Comparison of ENCODE assay signal across 8 cellular contexts in genomic region chr5:140647042-140647341, GRCh38. TPM values are rescaled to one million over a fixed set of nuclear protein-coding genes. Genes with fewer than 3 reads are reported as not detected.
A peak's percentile ranks its signal among the peaks of the same experiment; 100 is the strongest.
DNase-seq lines count a peak whose midpoint lies in the region; ATAC-seq and TF ChIP-seq lines count a peak whose summit lies in the region.

No MANE protein-coding gene starts in this region.

- no peaks in the 10 kb centered on the region for H3K9me3 ChIP-seq in CD8-positive, alpha-beta memory T cell (ENCODE audit: low read length)
- H3K9me3 ChIP-seq in Karpas-422 (ENCODE audit: low read length), result no peaks in the 10 kb centered on the region

- H3K4me2 ChIP-seq in Karpas-422 (ENCODE audit: low read depth, low read length, poor library complexity, severe bottlenecking), result peak overlapping the region; percentile 83

- no peaks in the 10 kb centered on the region for H3K27me3 ChIP-seq in CD8-positive, alpha-beta memory T cell (ENCODE audit: insufficient read depth, low read length, poor library complexity, severe bottlenecking)
- H3K27me3 ChIP-seq in Karpas-422 (ENCODE audit: low read length) (no peaks in the 10 kb centered on the region), dorsolateral prefrontal cortex (no peaks in the 10 kb centered on the region)

- H3K36me3 ChIP-seq in CD8-positive, alpha-beta memory T cell (ENCODE audit: insufficient read depth, low read length), result peaks cover 30% of the 10 kb centered on the region
- H3K36me3 ChIP-seq in Karpas-422 (ENCODE audit: insufficient read depth, low read length), result peaks cover 20% of the 10 kb centered on the region; the same call in 1 of the 2 replicates

- POLR2A ChIA-PET in CD8-positive, alpha-beta memory T cell (lab: Charles Lee), result interaction anchor here (1.1 to 2.7 kb wide), 9 partner anchors 12 to 245 kb away, joined by 3 to 16 read pairs (median 9); partner anchors contain the start of genes ANKHD1, APBB3, CD14 and HARS1

- intact Hi-C loops in dorsolateral prefrontal cortex (cut with DNase I), result loop anchor here (1.0 to 10.0 kb wide), 5 partner anchors 17 to 246 kb away; partner anchors contain the start of genes ANKHD1 (in 2 of the 2), HARS1 (in 2 of the 2), HARS2 (in 2 of the 2) and WDR55 (in 1 of the 2)

- H3K27me3 Mint-ChIP-seq in CD8-positive, alpha-beta memory T cell, result peaks cover 0 to 2% of the 10 kb centered on the region in 2 donors
- H3K27me3 Mint-ChIP-seq in nephron (ENCODE audit: low read depth), result no peaks in the 10 kb centered on the region

- no peak for DNase-seq in CD8-positive, alpha-beta memory T cell
- no peak for DNase-seq in Karpas-422
- no peak for DNase-seq in dorsolateral prefrontal cortex
- DNase-seq in stimulated activated CD4-positive, alpha-beta T cell treated with anti-CD3 and anti-CD28 coated beads, Interleukin-4, amount 100 ng/mL, for 1 hour, result no peak
- DNase-seq in NOMO-1 treated with dmso at 0.1 percent for 144 hours (lab: John Stamatoyannopoulos, UW; ENCODE audit: unreplicated experiment), result no peak
- no peak for DNase-seq in OCI-M1 (lab: John Stamatoyannopoulos, UW)

- no peaks in the 10 kb centered on the region; the same call in 1 of the 2 replicates for H4K20me1 ChIP-seq in Karpas-422 (ENCODE audit: insufficient read depth, low read depth, low read length)

- peak overlapping the region; percentile 92 for H3K4me3 ChIP-seq in CD8-positive, alpha-beta memory T cell (ENCODE audit: low read length)
- H3K4me3 ChIP-seq in Karpas-422 (ENCODE audit: low read length), result peak overlapping the region; percentile 95
- H3K4me3 ChIP-seq in dorsolateral prefrontal cortex, result peak overlapping the region; percentile 76 to 100 (median 93)

- no peak for ATAC-seq in GM21390 (IDR thresholded peaks at IDR 0.05; ENCODE audit: unreplicated experiment)

- no peaks in the 10 kb centered on the region for H3K9me3 Mint-ChIP-seq in CD8-positive, alpha-beta memory T cell
- H3K9me3 Mint-ChIP-seq in nephron, result no peaks in the 10 kb centered on the region

- peak overlapping the region; percentile 78; the same call in 1 of the 2 replicates for H2AFZ ChIP-seq in Karpas-422 (ENCODE audit: low read length)

- peak overlapping the region; percentile 94 to 100 (median 100) for H3K27ac Mint-ChIP-seq in CD8-positive, alpha-beta memory T cell
- H3K27ac Mint-ChIP-seq in nephron, result peak overlapping the region; percentile 73 to 97 (median 84)

- CTCF ChIA-PET in CD8-positive, alpha-beta memory T cell (lab: Charles Lee), result interaction anchor here (0.8 to 2.2 kb wide), 11 partner anchors 8 to 273 kb away, joined by 3 to 21 read pairs (median 5); partner anchors contain the start of genes ANKHD1, CD14, EIF4EBP3 and HARS1

- peaks cover 29% of the 10 kb centered on the region for H3K4me1 ChIP-seq in CD8-positive, alpha-beta memory T cell (ENCODE audit: insufficient read depth, low read length)
- H3K4me1 ChIP-seq in Karpas-422 (ENCODE audit: low read length), result peaks cover 19% of the 10 kb centered on the region

- peaks cover 5 to 82% (median 10%) of the 10 kb centered on the region in 3 donors for H3K36me3 Mint-ChIP-seq in CD8-positive, alpha-beta memory T cell
- H3K36me3 Mint-ChIP-seq in nephron (ENCODE audit: low read depth), result peaks cover 48% of the 10 kb centered on the region

- H3K27ac ChIP-seq in CD8-positive, alpha-beta memory T cell (ENCODE audit: low read depth, low read length), result peak overlapping the region; percentile 97
- H3K27ac ChIP-seq in Karpas-422 (ENCODE audit: low read length) (no peak overlapping the region), dorsolateral prefrontal cortex (peak overlapping the region in 56 of 59 donors; percentile 0 to 91 (median 77))

- TF ChIP-seq CTCF in dorsolateral prefrontal cortex (IDR thresholded peaks at IDR 0.05 in 54 of 56, conservative IDR thresholded peaks at IDR 0.05 in 2 of 56; ENCODE audit: low read depth in 1 of 56, partially characterized antibody in 56 of 56) (no peak), nephron (IDR thresholded peaks at IDR 0.05; ENCODE audit: unreplicated experiment in 3 of 3) (no peak)

- H3K79me2 ChIP-seq in Karpas-422 (ENCODE audit: low read length), result peaks cover 57% of the 10 kb centered on the region

- peaks cover 37 to 70% (median 62%) of the 10 kb centered on the region in 3 donors for H3K4me1 Mint-ChIP-seq in CD8-positive, alpha-beta memory T cell
- peaks cover 12% of the 10 kb centered on the region for H3K4me1 Mint-ChIP-seq in nephron

- peak overlapping the region; percentile 93 to 100 (median 99) for H3K4me3 Mint-ChIP-seq in CD8-positive, alpha-beta memory T cell
- peak overlapping the region; percentile 100 for H3K4me3 Mint-ChIP-seq in nephron

- no peaks in the 10 kb centered on the region for H3K9me2 ChIP-seq in Karpas-422 (replicated peaks; ENCODE audit: insufficient read depth, low read length)

- peak overlapping the region; percentile 90 for H3K9ac ChIP-seq in Karpas-422 (ENCODE audit: low read length)

RNA-seq across cellular contexts. Expression of gene NDUFA2, which starts 0.4 kb away (rescaled TPM):
- total RNA-seq in CD8-positive, alpha-beta memory T cell, result 10 to 100 TPM; 77.5 to 81.7 TPM
- polyA plus RNA-seq in CD8-positive, alpha-beta memory T cell, result 146 TPM
- 126 and 131 TPM in 2 replicates for total RNA-seq in Karpas-422 (2014; rRNA removed; shearing (Covaris generic); ENCODE audit: low replicate concordance)
- 10 to 100 TPM; 32.1 to 76.3 (median 57.7) TPM for total RNA-seq in dorsolateral prefrontal cortex

RNA-seq across cellular contexts. Expression of gene IK, which starts 0.6 kb away (rescaled TPM):
- 100 to 1,000 TPM in 1 of 2 experiments, 10 to 100 TPM in 1; 96.3 to 104 TPM for total RNA-seq in CD8-positive, alpha-beta memory T cell
- polyA plus RNA-seq in CD8-positive, alpha-beta memory T cell, result 193 TPM
- total RNA-seq in Karpas-422 (2014; rRNA removed; shearing (Covaris generic); ENCODE audit: low replicate concordance), result 101 and 106 TPM in 2 replicates
- total RNA-seq in dorsolateral prefrontal cortex, result 100 to 1,000 TPM in 1 of 120 experiments, 10 to 100 TPM in 119; 53.9 to 101 (median 81.5) TPM

RNA-seq across cellular contexts. Expression of gene TMCO6, which starts 7.7 kb away (rescaled TPM):
- 10 to 100 TPM; 23.9 to 24.4 TPM for total RNA-seq in CD8-positive, alpha-beta memory T cell
- polyA plus RNA-seq in CD8-positive, alpha-beta memory T cell, result 15.4 TPM
- 23.8 and 29.9 TPM in 2 replicates for total RNA-seq in Karpas-422 (2014; rRNA removed; shearing (Covaris generic); ENCODE audit: low replicate concordance)
- 10 to 100 TPM in 75 of 120 experiments, 1 to 10 TPM in 45; 5.4 to 18.1 (median 10.8) TPM for total RNA-seq in dorsolateral prefrontal cortex

RNA-seq across cellular contexts. Expression of gene CD14, which starts 14.0 kb away (rescaled TPM):
- total RNA-seq in CD8-positive, alpha-beta memory T cell, result 1 to 10 TPM; 3.1 to 3.3 TPM
- 0.43 TPM for polyA plus RNA-seq in CD8-positive, alpha-beta memory T cell
- total RNA-seq in Karpas-422 (2014; rRNA removed; shearing (Covaris generic); ENCODE audit: low replicate concordance), result not detected in 2 replicates
- 100 to 1,000 TPM in 3 of 120 experiments, 10 to 100 TPM in 105, 1 to 10 TPM in 12; 6.3 to 175 (median 23.8) TPM for total RNA-seq in dorsolateral prefrontal cortex

RNA-seq across cellular contexts. Expression of gene WDR55, which starts 17.7 kb away (rescaled TPM):
- 10 to 100 TPM; 40.1 to 40.7 TPM for total RNA-seq in CD8-positive, alpha-beta memory T cell
- polyA plus RNA-seq in CD8-positive, alpha-beta memory T cell, result 17.3 TPM
- total RNA-seq in Karpas-422 (2014; rRNA removed; shearing (Covaris generic); ENCODE audit: low replicate concordance), result 15.9 and 21.5 TPM in 2 replicates
- 10 to 100 TPM; 13.3 to 31.0 (median 17.6) TPM for total RNA-seq in dorsolateral prefrontal cortex
